14 cellular contexts compared by ENCODE assay signal in genomic region chr12:88291498-88292131, GRCh38.
"Had no signal": no experiment of that assay in that cellular context is flagged by ENCODE, and none has a peak within 500 bp of the region (broad histone marks: within the 10 kb centered on the region; RNA-seq: fewer than 3 reads in every experiment).

No MANE protein-coding gene starts in this region.

- H3K9me3 ChIP-seq: thoracic aorta had no signal

- ATAC-seq: heart right ventricle, WTC11 had no signal

- H3K27ac ChIP-seq: epithelial cell of prostate, heart right ventricle, left ventricle myocardium inferior, stomach, thoracic aorta had no signal

- H3K4me1 ChIP-seq: heart right ventricle, left ventricle myocardium inferior had no signal

- H3K4me3 ChIP-seq: heart right ventricle, left ventricle myocardium inferior, stomach, thoracic aorta had no signal

- DNase-seq: activated CD4-positive, alpha-beta T cell treated with anti-CD3 and anti-CD28 coated beads, Interleukin-2, amount 10 ng/mL, durations not matched to agents 7 days and 5 days; activated CD8-positive, alpha-beta memory T cell treated with anti-CD3 and anti-CD28 coated beads for 24 hours; activated naive CD4-positive, alpha-beta T cell treated with Interleukin-2 at 50 U/mL for 16 hours; central memory CD4-positive, alpha-beta T cell; effector memory CD4-positive, alpha-beta T cell; heart right ventricle; islet precursor cell; left ventricle myocardium inferior; mesendoderm; stimulated activated CD4-positive, alpha-beta T cell treated with anti-CD3 and anti-CD28 coated beads, Interleukin-4, amount 100 ng/mL, for 4 hours; stomach had no signal

- H3K27me3 ChIP-seq: heart right ventricle, stomach had no signal

- H3K36me3 ChIP-seq: heart right ventricle, left ventricle myocardium inferior, stomach, thoracic aorta had no signal
